ENCODE assay signal across 28 cellular contexts in genomic region chr6:66896415-66896814, GRCh38.
DNase-seq lines count a peak whose midpoint lies in the region; FAIRE-seq and TF ChIP-seq lines count a peak whose summit lies in the region.
"Had no signal": no experiment of that assay in that cellular context is flagged by ENCODE, and none has a peak within 500 bp of the region (broad histone marks: within the 10 kb centered on the region; RNA-seq: fewer than 3 reads in every experiment).

No MANE protein-coding gene starts in this region.

- TF ChIP-seq CTCF in astrocyte (IDR thresholded peaks at IDR 0.05; ENCODE audit: insufficient read depth, low read depth, low read length) (no peak), keratinocyte (optimal IDR thresholded peaks at IDR 0.05 in 1 of 3, IDR thresholded peaks at IDR 0.05 in 1 of 3, conservative IDR thresholded peaks at IDR 0.05 in 1 of 3; ENCODE audit: extremely low read depth in 1 of 3, insufficient read depth in 2 of 3, low read length in 3 of 3) (no peak), A673 (conservative IDR thresholded peaks at IDR 0.05; ENCODE audit: low read depth, low read length) (no peak)

- no peaks in the 10 kb centered on the region for H3K9me3 ChIP-seq in astrocyte (ENCODE audit: insufficient read depth, low read depth, low read length)
- no peaks in the 10 kb centered on the region for H3K9me3 ChIP-seq in keratinocyte (ENCODE audit: control insufficient read depth, low read depth, low read length)
- H3K9me3 ChIP-seq in A673 (ENCODE audit: low read depth, low read length, poor library complexity, severe bottlenecking), result peaks cover 17% of the 10 kb centered on the region
- H3K9me3 ChIP-seq: body of pancreas, pancreas, transverse colon had no signal

- intact Hi-C loops in A673 (cut with micrococcal nuclease; ENCODE audit: unreplicated experiment), result no loop called here

- H3K27me3 ChIP-seq in astrocyte (ENCODE audit: insufficient read depth, low read length), result no peaks in the 10 kb centered on the region
- no peaks in the 10 kb centered on the region for H3K27me3 ChIP-seq in keratinocyte (ENCODE audit: control insufficient read depth, extremely low read depth, insufficient read depth, low read length)
- H3K27me3 ChIP-seq in A673 (replicated peaks; ENCODE audit: insufficient read depth, low read depth, low read length, poor library complexity), result no peaks in the 10 kb centered on the region
- H3K27me3 ChIP-seq: body of pancreas, pancreas, stomach, transverse colon had no signal

- H3K4me2 ChIP-seq in astrocyte (ENCODE audit: low read length), result no peak overlapping the region
- H3K4me2 ChIP-seq in keratinocyte (ENCODE audit: control insufficient read depth, extremely low read depth, insufficient read depth, low read depth, low read length), result no peak overlapping the region

- H3K4me1 ChIP-seq in astrocyte (ENCODE audit: insufficient read depth, low read length) (no peaks in the 10 kb centered on the region), keratinocyte (ENCODE audit: control insufficient read depth, extremely low read depth, insufficient read depth, low read length) (peaks cover 13% of the 10 kb centered on the region), A673 (ENCODE audit: insufficient read depth, low read length, poor library complexity, severe bottlenecking) (no peaks in the 10 kb centered on the region)
- H3K4me1 ChIP-seq: body of pancreas, left ventricle myocardium inferior, pancreas, stomach, transverse colon had no signal

- no peak overlapping the region for H3K4me3 Mint-ChIP-seq in astrocyte (ENCODE audit: unreplicated experiment)
- H3K4me3 Mint-ChIP-seq: activated naive CD8-positive, alpha-beta T cell treated with anti-CD3 and anti-CD28 coated beads, Interleukin-2, amount 10 ng/mL, durations not matched to agents 7 days and 5 days; endodermal cell; natural killer cell; T-helper 2 cell treated with Interferon-gamma antibody and Interleukin-4, amounts not matched to agents 5 μg/mL and 100 μg/mL, for 36 hours had no signal

- H3K9me3 Mint-ChIP-seq in astrocyte (ENCODE audit: unreplicated experiment), result peaks cover 4% of the 10 kb centered on the region

- FAIRE-seq in astrocyte (lab: Jason Lieb, UNC) (no peak), keratinocyte (lab: Jason Lieb, UNC) (peak; percentile 91)
- FAIRE-seq: colon, G401.6, pancreas had no signal

- CTCF ChIA-PET in A673 (lab: Charles Lee), result no interaction called here

- BruUV-seq in A673 (replicated peaks; lab: Mats Ljungman, UMichigan), result no TSS peak

- H3K4me3 ChIP-seq in astrocyte (ENCODE audit: insufficient read depth, low read depth, low read length) (no peak overlapping the region), keratinocyte (ENCODE audit: control insufficient read depth in 2 of 3, extremely low read depth in 1 of 3, insufficient read depth in 2 of 3, low read depth in 1 of 3, low read length in 3 of 3) (no peak overlapping the region), A673 (ENCODE audit: low read depth, low read length, poor library complexity, severe bottlenecking) (no peak overlapping the region)
- H3K4me3 ChIP-seq: body of pancreas, left ventricle myocardium inferior, pancreas, SK-N-MC, stomach, transverse colon had no signal

- H3K36me3 Mint-ChIP-seq in astrocyte (ENCODE audit: low read depth, unreplicated experiment), result no peaks in the 10 kb centered on the region
- H3K36me3 Mint-ChIP-seq: activated naive CD8-positive, alpha-beta T cell treated with anti-CD3 and anti-CD28 coated beads, Interleukin-2, amount 10 ng/mL, durations not matched to agents 7 days and 5 days had no signal

- H3K9ac ChIP-seq in astrocyte (ENCODE audit: low read length) (no peak overlapping the region), keratinocyte (ENCODE audit: control insufficient read depth, extremely low read depth, insufficient read depth, low read length) (peak overlapping the region; percentile 37)

- dilution Hi-C loops in keratinocyte (cut with MboI; ENCODE audit: extremely low pct_ligation_motif_present, low sequenced_read_pairs), result no loop called here

- H2AFZ ChIP-seq in astrocyte (ENCODE audit: low read depth, low read length) (peak overlapping the region; percentile 48), keratinocyte (ENCODE audit: control insufficient read depth, low read length) (peak overlapping the region; percentile 62)

- H3K27ac Mint-ChIP-seq in astrocyte (ENCODE audit: unreplicated experiment), result no peak overlapping the region
- H3K27ac Mint-ChIP-seq: activated naive CD8-positive, alpha-beta T cell treated with anti-CD3 and anti-CD28 coated beads, Interleukin-2, amount 10 ng/mL, durations not matched to agents 7 days and 5 days; endodermal cell; natural killer cell; T-helper 2 cell treated with Interferon-gamma antibody and Interleukin-4, amounts not matched to agents 5 μg/mL and 100 μg/mL, for 36 hours had no signal

- no peak for TF ChIP-seq RAD21 in Ishikawa (IDR thresholded peaks at IDR 0.05; ENCODE audit: low read depth)

- DNase-seq in COLO829 (ENCODE audit: low spot score) (peak; percentile 28), astrocyte (ENCODE audit: low read depth) (peak; percentile 30), keratinocyte (ENCODE audit: low read depth, low spot score) (peak; percentile 75), AG08396 (ENCODE audit: low spot score) (no peak), A673 (ENCODE audit: low spot score) (no peak), NOMO-1 (lab: John Stamatoyannopoulos, UW; ENCODE audit: unreplicated experiment in 2 of 2) (no peak), cerebellar nuclear complex (lab: John Stamatoyannopoulos, UW) (no peak)
- DNase-seq: activated CD4-positive, alpha-beta T cell treated with anti-CD3 and anti-CD28 coated beads, Interleukin-2, amount 50 U/mL, for 4 hours; activated CD8-positive, alpha-beta memory T cell treated with anti-CD3 and anti-CD28 coated beads, Interleukin-2, amount 50 U/mL, for 4 hours; activated naive CD8-positive, alpha-beta T cell treated with anti-CD3 and anti-CD28 coated beads, Interleukin-2, amount 10 ng/mL, durations not matched to agents 7 days and 5 days; body of pancreas; endodermal cell; Kasumi-1; left ventricle myocardium inferior; midbrain; natural killer cell; NCI-H1105; NCI-H2081; stimulated activated CD4-positive, alpha-beta T cell treated with anti-CD3 and anti-CD28 coated beads, Interleukin-15, amount 100 ng/mL, for 24 hours; stomach; transverse colon had no signal

- no peaks in the 10 kb centered on the region for H3K9me1 ChIP-seq in keratinocyte (ENCODE audit: control insufficient read depth, extremely low read depth, insufficient read depth, low read length)

- H4K20me1 ChIP-seq in astrocyte (ENCODE audit: insufficient read depth, low read length) (no peaks in the 10 kb centered on the region), keratinocyte (ENCODE audit: control insufficient read depth, extremely low read depth, insufficient read depth, low read length) (no peaks in the 10 kb centered on the region)

- TF ChIP-seq EP300 in Ishikawa (IDR thresholded peaks at IDR 0.05; ENCODE audit: borderline replicate concordance), result no peak

- no peak overlapping the region for H3K27ac ChIP-seq in astrocyte (ENCODE audit: low read depth, low read length)
- peak overlapping the region; percentile 78 for H3K27ac ChIP-seq in keratinocyte (ENCODE audit: control insufficient read depth, insufficient read depth, low read length)
- H3K27ac ChIP-seq in A673 (ENCODE audit: low read depth, low read length, poor library complexity, severe bottlenecking), result no peak overlapping the region
- H3K27ac ChIP-seq: body of pancreas, C4-2B, left ventricle myocardium inferior, pancreas, SK-N-MC, stomach, transverse colon had no signal

- no peaks in the 10 kb centered on the region for H3K36me3 ChIP-seq in astrocyte (ENCODE audit: insufficient read depth, low read length)
- no peaks in the 10 kb centered on the region for H3K36me3 ChIP-seq in keratinocyte (ENCODE audit: control insufficient read depth in 2 of 2, extremely low read depth in 1 of 2, insufficient read depth in 2 of 2, low read length in 2 of 2)
- H3K36me3 ChIP-seq in A673 (ENCODE audit: insufficient read depth, low read length, poor library complexity, severe bottlenecking), result no peaks in the 10 kb centered on the region
- H3K36me3 ChIP-seq: left ventricle myocardium inferior, pancreas, stomach, transverse colon had no signal

- H3K4me1 Mint-ChIP-seq in astrocyte (ENCODE audit: low read depth, unreplicated experiment), result no peaks in the 10 kb centered on the region
- H3K4me1 Mint-ChIP-seq: activated naive CD8-positive, alpha-beta T cell treated with anti-CD3 and anti-CD28 coated beads, Interleukin-2, amount 10 ng/mL, durations not matched to agents 7 days and 5 days; endodermal cell; natural killer cell had no signal

- H3K27me3 Mint-ChIP-seq in astrocyte (ENCODE audit: low read depth, unreplicated experiment), result no peaks in the 10 kb centered on the region
- H3K27me3 Mint-ChIP-seq: activated naive CD8-positive, alpha-beta T cell treated with anti-CD3 and anti-CD28 coated beads, Interleukin-2, amount 10 ng/mL, durations not matched to agents 7 days and 5 days had no signal

- H3K79me2 ChIP-seq in astrocyte (ENCODE audit: insufficient read depth, low read length), result no peaks in the 10 kb centered on the region
- no peaks in the 10 kb centered on the region for H3K79me2 ChIP-seq in keratinocyte (ENCODE audit: control insufficient read depth, insufficient read depth, low read length)

- POLR2A ChIA-PET in A673 (lab: Charles Lee; ENCODE audit: low non-redundant PET), result no interaction called here

TF ChIP-seq in Ishikawa, 13 proteins besides CTCF, POLR2A, EP300 and RAD21 (continues in another document):
- TF ChIP-seq USF1 (IDR thresholded peaks at IDR 0.05) (peak; percentile 85), YY1 (IDR thresholded peaks at IDR 0.05; ENCODE audit: low read depth) (0 out of 2 replicates have a peak, but pooled peaks have one; percentile 15)

Comparison
In these comparisons a context has a peak if more than half of its experiments do, and no peak if none do; other contexts are left out.
1. DNase-seq: peak in COLO829 (single experiment), astrocyte (single experiment) and keratinocyte (single experiment); none in AG08396 (single experiment), A673 (single experiment), NOMO-1 (0 of 2) and cerebellar nuclear complex (0 of 2).